In genomic region chr19:10808937-10809655, GRCh38 we compare ENCODE assay signal across 8 cellular contexts. TPM values are rescaled to one million over a fixed set of nuclear protein-coding genes. Genes with fewer than 3 reads are reported as not detected.
DNase-seq lines count a peak whose midpoint lies in the region; ATAC-seq and TF ChIP-seq lines count a peak whose summit lies in the region.

No MANE protein-coding gene starts in this region.

- no peaks in the 10 kb centered on the region; the same call in 1 of the 2 replicates for H3K9me3 ChIP-seq in BE2C

- H3K4me3 Mint-ChIP-seq in progenitor cell of endocrine pancreas (ENCODE audit: low read depth) = no peak overlapping the region

- no peak for ATAC-seq in HG03460 (IDR thresholded peaks at IDR 0.05; ENCODE audit: unreplicated experiment)
- ATAC-seq in GM21576 (IDR thresholded peaks at IDR 0.05; ENCODE audit: unreplicated experiment) = no peak

- peaks cover 3% of the 10 kb centered on the region for H3K9me3 Mint-ChIP-seq in progenitor cell of endocrine pancreas (ENCODE audit: low read depth)

- TF ChIP-seq CTCF in progenitor cell of endocrine pancreas (IDR thresholded peaks at IDR 0.05; ENCODE audit: unreplicated experiment) (no peak), BE2C (IDR thresholded peaks at IDR 0.05; ENCODE audit: low read depth, low read length) (no peak)

- no peaks in the 10 kb centered on the region for H3K4me1 ChIP-seq in BE2C

- no peaks in the 10 kb centered on the region for H3K4me1 Mint-ChIP-seq in progenitor cell of endocrine pancreas (ENCODE audit: low read depth)

- no peaks in the 10 kb centered on the region for H3K27me3 ChIP-seq in BE2C

- H3K4me3 ChIP-seq in BE2C (ENCODE audit: low read depth, low read length) = no peak overlapping the region

- H3K27me3 Mint-ChIP-seq in progenitor cell of endocrine pancreas = no peaks in the 10 kb centered on the region

- H3K27ac Mint-ChIP-seq in progenitor cell of endocrine pancreas = peak overlapping the region; percentile 30

- peaks cover 37% of the 10 kb centered on the region for H3K36me3 ChIP-seq in BE2C

- peaks cover 26% of the 10 kb centered on the region for H3K36me3 Mint-ChIP-seq in progenitor cell of endocrine pancreas (ENCODE audit: insufficient read depth)

- DNase-seq in ELR (ENCODE audit: low read depth) = peak; percentile 66
- DNase-seq in RPMI7951 (ENCODE audit: low read depth) = peak; percentile 71
- DNase-seq in central memory CD4-positive, alpha-beta T cell = peak; percentile 31
- DNase-seq in progenitor cell of endocrine pancreas (ENCODE audit: low spot score, unreplicated experiment) = no peak
- no peak for DNase-seq in BE2C
- DNase-seq in NCI-H1930 (lab: John Stamatoyannopoulos, UW) = no peak

RNA-seq across cellular contexts. Expression of gene TMED1, which starts 26.9 kb away (rescaled TPM):
- 39.8 and 77.3 TPM in 2 replicates for total RNA-seq in RPMI7951 (2014; rRNA removed; shearing (Covaris generic))
- 32.6 and 39.3 TPM in 2 replicates for total RNA-seq in progenitor cell of endocrine pancreas
- 114 TPM for polyA plus RNA-seq in BE2C (2012; ENCODE audit: insufficient read depth, insufficient read length, low read depth)

RNA-seq across cellular contexts. Expression of gene C19orf38, which starts 39.1 kb away (rescaled TPM):
- 0.36 TPM in 1 of 2 replicates, not detected in the other for total RNA-seq in RPMI7951 (2014; rRNA removed; shearing (Covaris generic))
- total RNA-seq in progenitor cell of endocrine pancreas = 0.31 and 0.33 TPM in 2 replicates
- polyA plus RNA-seq in BE2C (2012; ENCODE audit: insufficient read depth, insufficient read length, low read depth) = not detected

Comparison
In these comparisons a context has a peak if more than half of its experiments do, and no peak if none do; other contexts are left out.
1. DNase-seq: peak in ELR (single experiment), RPMI7951 (single experiment) and central memory CD4-positive, alpha-beta T cell (single experiment); none in progenitor cell of endocrine pancreas (single experiment), BE2C (single experiment) and NCI-H1930 (0 of 2).